9 cellular contexts compared by ENCODE assay signal in the genomic region with DNA sequence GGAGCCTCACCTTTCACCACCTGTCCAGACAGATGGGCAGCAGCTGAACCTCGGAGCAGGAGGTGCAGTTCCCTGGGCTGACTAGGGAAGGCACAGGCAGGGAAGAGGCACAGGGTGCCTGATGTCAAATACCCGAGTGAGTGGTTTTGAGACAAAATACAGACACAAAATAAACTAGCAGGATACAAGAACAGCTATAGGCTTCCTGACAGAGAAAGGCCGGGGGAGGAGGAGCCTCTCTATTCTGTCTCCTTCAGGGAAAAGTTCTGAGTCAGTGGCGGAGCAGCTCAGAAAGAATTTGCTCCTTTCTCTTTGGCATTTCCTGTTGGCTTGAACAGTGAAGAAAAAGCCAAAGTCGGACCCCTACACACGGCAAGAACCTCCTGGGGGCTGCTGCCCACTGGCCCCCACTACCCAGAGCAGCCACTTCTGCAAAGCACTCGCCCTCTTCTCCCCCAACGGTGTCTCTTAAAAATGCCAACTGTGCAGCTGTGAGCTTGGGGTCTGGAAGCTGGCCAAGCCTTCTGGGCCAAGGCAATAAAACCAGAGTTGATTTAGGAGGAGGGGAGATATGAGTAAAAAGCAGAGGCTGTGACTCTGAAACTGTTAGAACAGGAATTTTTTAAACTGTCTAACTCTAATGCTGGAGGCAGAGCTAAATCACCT. TPM values are rescaled to one million over a fixed set of nuclear protein-coding genes. Genes with fewer than 3 reads are reported as not detected.
A peak's percentile ranks its signal among the peaks of the same experiment; 100 is the strongest.
DNase-seq lines count a peak whose midpoint lies in the region; TF ChIP-seq lines count a peak whose summit lies in the region.
"Had no signal": no experiment of that assay in that cellular context is flagged by ENCODE, and none has a peak within 500 bp of the region (broad histone marks: within the 10 kb centered on the region; RNA-seq: fewer than 3 reads in every experiment).

No MANE protein-coding gene starts in this region.

- no peak overlapping the region for H2AFZ ChIP-seq in trophoblast cell (ENCODE audit: insufficient read depth, low read length, poor library complexity)

- H3K4me3 ChIP-seq in Peyer's patch = no peak overlapping the region
- H3K4me3 ChIP-seq in trophoblast cell (ENCODE audit: low read depth, low read length) = no peak overlapping the region

- no peaks in the 10 kb centered on the region for H3K27me3 ChIP-seq in Peyer's patch
- H3K27me3 ChIP-seq in trophoblast cell (ENCODE audit: insufficient read depth, low read length) = no peaks in the 10 kb centered on the region

- H3K79me1 ChIP-seq in trophoblast cell (ENCODE audit: low read length) = peaks cover 27% of the 10 kb centered on the region

- H4K12ac ChIP-seq in trophoblast cell (ENCODE audit: low read depth, low read length) = no peak overlapping the region

- no peak overlapping the region for H4K8ac ChIP-seq in trophoblast cell (ENCODE audit: low read depth, low read length)

- DNase-seq in 8988T (peak; percentile 50), HT-29 (ENCODE audit: low spot score) (peak; percentile 91), Peyer's patch (peak in 2 of 3 donors; percentile 64 to 67), fibroblast of gingiva (ENCODE audit: low read depth) (peak; percentile 86), trophoblast cell (peak; percentile 60 to 62), activated gamma-delta T cell treated with Interleukin-2 at 50 U/mL for 16 hours (no peak), HuH-7.5 (ENCODE audit: low spot score) (no peak)
- no peak for DNase-seq in stimulated activated CD4-positive, alpha-beta T cell treated with anti-CD3 and anti-CD28 coated beads, Interleukin-4, amount 100 ng/mL, for 24 hours
- DNase-seq: activated naive CD8-positive, alpha-beta T cell treated with anti-CD3 and anti-CD28 coated beads, Interleukin-2, amount 10 ng/mL, durations not matched to agents 7 days and 5 days had no signal

- H3K23ac ChIP-seq in trophoblast cell (ENCODE audit: low read length) = no peak overlapping the region

- TF ChIP-seq CTCF in Peyer's patch (IDR thresholded peaks at IDR 0.05) = no peak

- H3K79me2 ChIP-seq in trophoblast cell (ENCODE audit: control insufficient read depth, insufficient read depth, low read length, poor library complexity) = peaks cover 2% of the 10 kb centered on the region

- peak overlapping the region; percentile 89 for H2BK5ac ChIP-seq in trophoblast cell (ENCODE audit: low read depth, low read length, poor library complexity)

- H3K4me1 ChIP-seq in Peyer's patch (peaks cover 0 to 29% (median 0%) of the 10 kb centered on the region in 4 donors), trophoblast cell (ENCODE audit: control insufficient read depth in 1 of 2, insufficient read depth in 2 of 2, low read length in 2 of 2) (peaks cover 25 to 36% of the 10 kb centered on the region in 2 experiments)

- no peak overlapping the region for H3K9ac ChIP-seq in trophoblast cell (ENCODE audit: low read length)

- H2AK5ac ChIP-seq in trophoblast cell (ENCODE audit: low read length) = no peak overlapping the region

- H3K36me3 ChIP-seq in Peyer's patch (peaks cover 0 to 88% (median 0%) of the 10 kb centered on the region in 3 donors), trophoblast cell (ENCODE audit: control insufficient read depth in 1 of 2, insufficient read depth in 2 of 2, low read length in 2 of 2) (peaks cover 72 to 79% of the 10 kb centered on the region in 2 experiments)

- no peaks in the 10 kb centered on the region for H3K9me3 ChIP-seq in Peyer's patch
- H3K9me3 ChIP-seq in trophoblast cell (ENCODE audit: insufficient read depth, low read depth, low read length) = peaks cover 2% of the 10 kb centered on the region

- H3K27ac ChIP-seq in Peyer's patch (peak overlapping the region; percentile 25 to 80 (median 68)), trophoblast cell (ENCODE audit: low read depth, low read length) (peak overlapping the region; percentile 94)

- no peak overlapping the region for H3K14ac ChIP-seq in trophoblast cell (ENCODE audit: low read length)

- H3K4ac ChIP-seq in trophoblast cell (ENCODE audit: low read depth, low read length) = no peak overlapping the region

- H2BK12ac ChIP-seq in trophoblast cell (ENCODE audit: low read length) = no peak overlapping the region

- no CpG with 5 or more reads among the region's 8 CpGs for WGBS in trophoblast cell (ENCODE audit: extremely low coverage, insufficient coverage, insufficient read length)

- H2BK120ac ChIP-seq in trophoblast cell (ENCODE audit: insufficient read depth, low read length, poor library complexity) = peak overlapping the region; percentile 77

- H4K91ac ChIP-seq in trophoblast cell (ENCODE audit: low read depth, low read length) = peak overlapping the region; percentile 72

- no peak for TF ChIP-seq POLR2A in Peyer's patch (IDR thresholded peaks at IDR 0.05)

- H3K4me2 ChIP-seq in trophoblast cell (ENCODE audit: low read length) = peak overlapping the region; percentile 44

- H3K18ac ChIP-seq in trophoblast cell (ENCODE audit: low read length) = peak overlapping the region; percentile 73

RNA-seq across cellular contexts. Expression of gene FAAP100, which starts 14.4 kb away (rescaled TPM):
- 67.5 and 70.9 TPM in 2 replicates for total RNA-seq in HT-29 (2014; rRNA removed; shearing (Covaris generic))
- total RNA-seq in Peyer's patch = 10 to 100 TPM; 38.2 to 66.9 (median 52.2) TPM
- 11.4 and 11.6 TPM in 2 replicates for polyA plus RNA-seq in trophoblast cell (2013)

RNA-seq across cellular contexts. Expression of gene FSCN2, which starts 38.4 kb away (rescaled TPM):
- total RNA-seq in HT-29 (2014; rRNA removed; shearing (Covaris generic)) = 4.3 and 4.7 TPM in 2 replicates
- 1 to 10 TPM; 1.2 to 7.9 (median 5.2) TPM for total RNA-seq in Peyer's patch
- 0.42 and 0.76 TPM in 2 replicates for polyA plus RNA-seq in trophoblast cell (2013)

RNA-seq across cellular contexts. Expression of gene ACTG1, which starts 54.0 kb away (rescaled TPM):
- 3,401 and 4,670 TPM in 2 replicates for total RNA-seq in HT-29 (2014; rRNA removed; shearing (Covaris generic))
- total RNA-seq in Peyer's patch = 1,000 to 10,000 TPM; 2,510 to 3,878 (median 3,203) TPM
- polyA plus RNA-seq in trophoblast cell (2013) = 7,950 and 8,000 TPM in 2 replicates

Comparison
In these comparisons a context has a peak if more than half of its experiments do, and no peak if none do; other contexts are left out.
1. DNase-seq: peak in 8988T (single experiment), HT-29 (single experiment), Peyer's patch (2 of 3), fibroblast of gingiva (single experiment) and trophoblast cell (2 of 2); none in activated gamma-delta T cell treated with Interleukin-2 at 50 U/mL for 16 hours (single experiment), HuH-7.5 (single experiment) and stimulated activated CD4-positive, alpha-beta T cell treated with anti-CD3 and anti-CD28 coated beads, Interleukin-4, amount 100 ng/mL, for 24 hours (single experiment).